Comparison of ENCODE assay signal across 27 cellular contexts in the genomic region with DNA sequence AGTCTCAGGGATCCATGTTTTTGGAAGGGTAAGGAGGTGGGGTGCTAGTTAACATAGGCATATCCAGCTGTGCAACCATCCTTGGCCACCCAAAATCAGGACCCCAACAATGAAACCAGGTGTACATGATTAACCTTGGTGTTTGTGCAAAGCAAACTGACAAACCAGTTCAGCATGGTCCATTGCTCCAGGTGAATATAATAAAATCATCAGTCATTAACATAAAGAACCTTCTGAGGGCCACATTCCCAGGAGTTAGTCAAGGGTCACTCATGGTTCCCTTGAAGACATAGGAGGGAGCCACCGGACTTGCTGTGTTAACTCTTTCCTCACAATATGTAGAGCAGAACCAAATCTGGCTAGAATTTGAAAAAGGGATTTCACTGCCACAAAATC.
"Had no signal": no experiment of that assay in that cellular context is flagged by ENCODE, and none has a peak within 500 bp of the region (broad histone marks: within the 10 kb centered on the region; RNA-seq: fewer than 3 reads in every experiment).

No MANE protein-coding gene starts in this region.

- H3K4me1 ChIP-seq: psoas muscle, right atrium auricular region had no signal

- H3K4me3 ChIP-seq: esophagus muscularis mucosa, heart left ventricle, pancreas, psoas muscle, right atrium auricular region, suprapubic skin, tibial artery had no signal

- H3K4me3 Mint-ChIP-seq: activated naive CD4-positive, alpha-beta T cell treated with anti-CD3 and anti-CD28 coated beads, Interleukin-2, amount 50 U/mL, for 24 hours; activated naive CD8-positive, alpha-beta T cell treated with anti-CD3 and anti-CD28 coated beads, Interleukin-2, amount 50 U/mL, for 24 hours; activated T-cell treated with anti-CD3 and anti-CD28 coated beads, Interleukin-2, amount 50 U/mL, for 4 hours; activated T-helper 17 cell treated with anti-CD3 and anti-CD28 coated beads, Interleukin-2, amount 50 U/mL, for 72 hours; neural crest cell; stimulated activated naive B cell treated with anti-CD40 and anti-IgM and Interleukin-4, amounts not matched to agents 10 μg/mL and 1 μg/mL and 100 μg/mL, for 72 hours had no signal

- H3K27ac ChIP-seq: esophagus muscularis mucosa, foreskin keratinocyte, heart left ventricle, pancreas, psoas muscle, right atrium auricular region, suprapubic skin, WERI-Rb-1 had no signal

- H3K27me3 Mint-ChIP-seq: activated naive CD4-positive, alpha-beta T cell treated with anti-CD3 and anti-CD28 coated beads, Interleukin-2, amount 50 U/mL, for 24 hours; activated naive CD8-positive, alpha-beta T cell treated with anti-CD3 and anti-CD28 coated beads, Interleukin-2, amount 50 U/mL, for 24 hours; activated T-helper 17 cell treated with anti-CD3 and anti-CD28 coated beads, Interleukin-2, amount 50 U/mL, for 72 hours; naive B cell; stimulated activated naive B cell treated with anti-CD40 and anti-IgM and Interleukin-4, amounts not matched to agents 10 μg/mL and 1 μg/mL and 100 μg/mL, for 72 hours had no signal

- H3K27ac Mint-ChIP-seq: activated naive CD4-positive, alpha-beta T cell treated with anti-CD3 and anti-CD28 coated beads, Interleukin-2, amount 50 U/mL, for 24 hours; activated naive CD8-positive, alpha-beta T cell treated with anti-CD3 and anti-CD28 coated beads, Interleukin-2, amount 50 U/mL, for 24 hours; stimulated activated naive B cell treated with anti-CD40 and anti-IgM and Interleukin-4, amounts not matched to agents 10 μg/mL and 1 μg/mL and 100 μg/mL, for 72 hours had no signal

- DNase-seq: activated CD4-positive, alpha-beta T cell treated with anti-CD3 and anti-CD28 coated beads for 48 hours; activated CD4-positive, alpha-beta T cell treated with anti-CD3 and anti-CD28 coated beads, Interleukin-2, amount 50 U/mL, for 48 hours; activated gamma-delta T cell treated with Interleukin-2 at 50 U/mL for 16 hours; activated naive CD8-positive, alpha-beta T cell treated with anti-CD3 and anti-CD28 coated beads, Interleukin-2, amount 50 U/mL, for 24 hours; activated T-cell treated with anti-CD3 and anti-CD28 coated beads, Interleukin-2, amount 50 U/mL, for 4 hours; amygdala; caudate nucleus; foreskin keratinocyte; heart left ventricle; hypothalamus; left ventricle myocardium superior; naive B cell; nucleus accumbens; pancreas; psoas muscle; stimulated activated CD4-positive, alpha-beta T cell treated with anti-CD3 and anti-CD28 coated beads, Interleukin-15, amount 100 ng/mL, for 24 hours; stimulated activated CD4-positive, alpha-beta T cell treated with anti-CD3 and anti-CD28 coated beads, Interleukin-2, amount 100 ng/mL, for 24 hours; stimulated activated naive B cell treated with anti-CD40 and anti-IgM and Interleukin-4, amounts not matched to agents 10 μg/mL and 1 μg/mL and 100 μg/mL, for 72 hours; T-helper 9 cell; tibial artery; WERI-Rb-1 had no signal

- H3K4me1 Mint-ChIP-seq: activated T-helper 17 cell treated with anti-CD3 and anti-CD28 coated beads, Interleukin-2, amount 50 U/mL, for 72 hours; neural crest cell had no signal

- H3K9me3 Mint-ChIP-seq: activated naive CD4-positive, alpha-beta T cell treated with anti-CD3 and anti-CD28 coated beads, Interleukin-2, amount 50 U/mL, for 24 hours; activated naive CD8-positive, alpha-beta T cell treated with anti-CD3 and anti-CD28 coated beads, Interleukin-2, amount 50 U/mL, for 24 hours; activated T-cell treated with anti-CD3 and anti-CD28 coated beads, Interleukin-2, amount 50 U/mL, for 4 hours; activated T-helper 17 cell treated with anti-CD3 and anti-CD28 coated beads, Interleukin-2, amount 50 U/mL, for 72 hours; neural crest cell; stimulated activated naive B cell treated with anti-CD40 and anti-IgM and Interleukin-4, amounts not matched to agents 10 μg/mL and 1 μg/mL and 100 μg/mL, for 72 hours had no signal

- H3K27me3 ChIP-seq: esophagus muscularis mucosa, foreskin keratinocyte, heart left ventricle, pancreas, right atrium auricular region, suprapubic skin, tibial artery had no signal

- ATAC-seq: activated naive CD8-positive, alpha-beta T cell treated with anti-CD3 and anti-CD28 coated beads, Interleukin-2, amount 50 U/mL, for 24 hours; activated T-cell treated with anti-CD3 and anti-CD28 coated beads, Interleukin-2, amount 50 U/mL, for 4 hours; foreskin keratinocyte; heart left ventricle; left ventricle myocardium superior; psoas muscle had no signal

- H3K9me3 ChIP-seq: esophagus muscularis mucosa, heart left ventricle, pancreas, psoas muscle, right atrium auricular region, suprapubic skin, tibial artery had no signal
